Comparison of ENCODE assay signal across 27 cellular contexts in genomic region chr22:30992565-30992964, GRCh38.
"Had no signal": no experiment of that assay in that cellular context is flagged by ENCODE, and none has a peak within 500 bp of the region (broad histone marks: within the 10 kb centered on the region; RNA-seq: fewer than 3 reads in every experiment).

No MANE protein-coding gene starts in this region.

- H3K27me3 ChIP-seq: esophagus squamous epithelium, sigmoid colon, suprapubic skin, transverse colon, upper lobe of right lung, vagina had no signal

- H3K4me1 ChIP-seq: esophagus squamous epithelium, lower lobe of right lung, psoas muscle, sigmoid colon, suprapubic skin, transverse colon, upper lobe of right lung, vagina had no signal

- H3K9me3 ChIP-seq: psoas muscle, transverse colon, upper lobe of right lung, vagina had no signal

- H3K27ac Mint-ChIP-seq: effector memory CD8-positive, alpha-beta T cell; immature natural killer cell; naive thymus-derived CD8-positive, alpha-beta T cell; nephron progenitor cell; stimulated activated naive B cell treated with anti-CD40 and anti-IgM and Interleukin-4, amounts not matched to agents 10 μg/mL and 1 μg/mL and 100 μg/mL, for 72 hours; stimulated activated naive CD8-positive, alpha-beta T cell treated with anti-CD3 and anti-CD28 coated beads, Interleukin-15, amount 100 ng/mL, for 72 hours had no signal

- DNase-seq: cortex of kidney; effector memory CD8-positive, alpha-beta T cell; erythroblast; esophagus squamous epithelium; hypothalamus; immature natural killer cell; islet precursor cell; kidney glomerular epithelial cell; left colon; left ventricle myocardium superior; lower lobe of right lung; naive thymus-derived CD8-positive, alpha-beta T cell; nephron progenitor cell; nucleus accumbens; posterior cingulate gyrus; psoas muscle; right cardiac atrium; sigmoid colon; stimulated activated CD4-positive, alpha-beta T cell treated with anti-CD3 and anti-CD28 coated beads, Interleukin-15, amount 100 ng/mL, for 24 hours; stimulated activated CD4-positive, alpha-beta T cell treated with anti-CD3 and anti-CD28 coated beads, Interleukin-2, amount 100 ng/mL, for 48 hours; stimulated activated naive B cell treated with anti-CD40 and anti-IgM and Interleukin-4, amounts not matched to agents 10 μg/mL and 1 μg/mL and 100 μg/mL, for 72 hours; stimulated activated naive CD8-positive, alpha-beta T cell treated with anti-CD3 and anti-CD28 coated beads, Interleukin-15, amount 100 ng/mL, for 72 hours; transverse colon; upper lobe of right lung had no signal

- H3K36me3 ChIP-seq: esophagus squamous epithelium, lower lobe of right lung, sigmoid colon, suprapubic skin, transverse colon, upper lobe of right lung, vagina had no signal

- H3K27ac ChIP-seq: esophagus squamous epithelium, lower lobe of right lung, psoas muscle, sigmoid colon, skin epidermis, suprapubic skin, transverse colon, upper lobe of right lung, vagina had no signal

- ATAC-seq: effector memory CD8-positive, alpha-beta T cell; left colon; left ventricle myocardium superior; lower lobe of right lung; naive thymus-derived CD8-positive, alpha-beta T cell; psoas muscle; stimulated activated naive B cell treated with anti-CD40 and anti-IgM and Interleukin-4, amounts not matched to agents 10 μg/mL and 1 μg/mL and 100 μg/mL, for 72 hours; stimulated activated naive CD8-positive, alpha-beta T cell treated with anti-CD3 and anti-CD28 coated beads, Interleukin-15, amount 100 ng/mL, for 72 hours; upper lobe of right lung had no signal

- H3K4me3 ChIP-seq: esophagus squamous epithelium, lower lobe of right lung, psoas muscle, sigmoid colon, skin epidermis, suprapubic skin, transverse colon, upper lobe of right lung, vagina had no signal
